Comparison of ENCODE assay signal across 2 cellular contexts in the genomic region with DNA sequence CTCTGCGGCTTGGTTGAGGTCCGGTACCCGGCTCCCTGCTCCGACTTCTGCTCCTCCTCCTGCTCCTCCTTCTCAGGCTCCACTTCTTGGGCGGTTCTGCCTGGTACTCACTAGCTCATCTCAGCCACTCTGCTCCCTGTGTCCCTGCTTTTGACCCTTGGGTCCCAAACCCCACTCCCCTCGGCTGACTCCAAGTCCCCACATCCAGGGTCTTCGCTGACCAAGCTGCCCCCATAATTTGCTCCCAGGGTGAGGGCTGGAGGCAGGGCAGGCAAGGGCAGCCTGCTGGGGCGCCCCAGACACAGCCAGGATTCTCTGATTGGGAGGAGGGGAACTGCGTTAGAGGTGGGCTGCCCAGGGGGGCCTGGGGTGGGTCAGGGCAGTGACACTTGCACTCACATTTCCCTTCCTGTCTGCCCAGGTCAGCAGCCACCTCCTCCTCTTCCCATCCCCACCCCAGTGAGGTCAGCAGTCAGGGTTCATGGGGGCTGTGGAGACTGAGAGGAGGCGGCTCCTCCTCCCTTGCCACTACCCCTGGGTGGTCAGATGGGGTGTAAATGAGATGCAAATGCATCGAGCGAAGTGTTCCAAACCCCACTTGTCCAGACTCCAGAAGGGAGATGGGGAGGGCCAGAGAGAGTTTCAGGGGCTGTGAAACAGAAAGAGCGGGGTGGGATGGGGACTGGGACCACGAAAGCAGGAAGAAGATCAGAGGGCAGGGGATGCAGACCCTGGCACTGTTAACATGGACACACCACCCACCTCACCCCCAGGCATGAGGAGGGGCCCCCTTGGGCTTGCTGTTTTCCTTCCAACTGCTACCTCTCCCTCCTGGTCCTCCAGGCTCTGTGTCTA.
TF ChIP-seq lines count a peak whose summit lies in the region.

No MANE protein-coding gene starts in this region.

TF ChIP-seq in HEK293, 187 proteins besides CTCF, POLR2A, EP300 and RAD21 (continued from another document):
- peak; percentile 47; the same call in 1 of the 2 replicates for TF ChIP-seq ZBTB17 (tag by site-specific recombination; IDR thresholded peaks at IDR 0.05)

TF ChIP-seq in neural cell, 6 proteins besides CTCF, POLR2A, EP300 and RAD21 (continued from another document):
- TF ChIP-seq, protein P1, sequence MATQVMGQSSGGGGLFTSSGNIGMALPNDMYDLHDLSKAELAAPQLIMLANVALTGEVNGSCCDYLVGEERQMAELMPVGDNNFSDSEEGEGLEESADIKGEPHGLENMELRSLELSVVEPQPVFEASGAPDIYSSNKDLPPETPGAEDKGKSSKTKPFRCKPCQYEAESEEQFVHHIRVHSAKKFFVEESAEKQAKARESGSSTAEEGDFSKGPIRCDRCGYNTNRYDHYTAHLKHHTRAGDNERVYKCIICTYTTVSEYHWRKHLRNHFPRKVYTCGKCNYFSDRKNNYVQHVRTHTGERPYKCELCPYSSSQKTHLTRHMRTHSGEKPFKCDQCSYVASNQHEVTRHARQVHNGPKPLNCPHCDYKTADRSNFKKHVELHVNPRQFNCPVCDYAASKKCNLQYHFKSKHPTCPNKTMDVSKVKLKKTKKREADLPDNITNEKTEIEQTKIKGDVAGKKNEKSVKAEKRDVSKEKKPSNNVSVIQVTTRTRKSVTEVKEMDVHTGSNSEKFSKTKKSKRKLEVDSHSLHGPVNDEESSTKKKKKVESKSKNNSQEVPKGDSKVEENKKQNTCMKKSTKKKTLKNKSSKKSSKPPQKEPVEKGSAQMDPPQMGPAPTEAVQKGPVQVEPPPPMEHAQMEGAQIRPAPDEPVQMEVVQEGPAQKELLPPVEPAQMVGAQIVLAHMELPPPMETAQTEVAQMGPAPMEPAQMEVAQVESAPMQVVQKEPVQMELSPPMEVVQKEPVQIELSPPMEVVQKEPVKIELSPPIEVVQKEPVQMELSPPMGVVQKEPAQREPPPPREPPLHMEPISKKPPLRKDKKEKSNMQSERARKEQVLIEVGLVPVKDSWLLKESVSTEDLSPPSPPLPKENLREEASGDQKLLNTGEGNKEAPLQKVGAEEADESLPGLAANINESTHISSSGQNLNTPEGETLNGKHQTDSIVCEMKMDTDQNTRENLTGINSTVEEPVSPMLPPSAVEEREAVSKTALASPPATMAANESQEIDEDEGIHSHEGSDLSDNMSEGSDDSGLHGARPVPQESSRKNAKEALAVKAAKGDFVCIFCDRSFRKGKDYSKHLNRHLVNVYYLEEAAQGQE (IDR thresholded peaks at IDR 0.05; ENCODE audit: borderline replicate concordance) = no peak
- no peak for TF ChIP-seq POLR2AphosphoS5 (IDR thresholded peaks at IDR 0.05)
- TF ChIP-seq TAF1 (IDR thresholded peaks at IDR 0.05; ENCODE audit: low read depth) = no peak
- no peak for TF ChIP-seq SMC3 (conservative IDR thresholded peaks at IDR 0.05; ENCODE audit: poor library complexity)
